Comparison of ENCODE assay signal across 1 cellular context in genomic region chr9:134067904-134068741, GRCh38.
TF ChIP-seq lines count a peak whose summit lies in the region.

BRD3 (minus strand) TSS chr9:134068026; CDS start chr9:134053477, 14,549 bp downstream.

TF ChIP-seq in HepG2, 621 proteins besides CTCF, POLR2A, EP300 and RAD21 (continued from another document and continues in another):
- TF ChIP-seq, protein P1, sequence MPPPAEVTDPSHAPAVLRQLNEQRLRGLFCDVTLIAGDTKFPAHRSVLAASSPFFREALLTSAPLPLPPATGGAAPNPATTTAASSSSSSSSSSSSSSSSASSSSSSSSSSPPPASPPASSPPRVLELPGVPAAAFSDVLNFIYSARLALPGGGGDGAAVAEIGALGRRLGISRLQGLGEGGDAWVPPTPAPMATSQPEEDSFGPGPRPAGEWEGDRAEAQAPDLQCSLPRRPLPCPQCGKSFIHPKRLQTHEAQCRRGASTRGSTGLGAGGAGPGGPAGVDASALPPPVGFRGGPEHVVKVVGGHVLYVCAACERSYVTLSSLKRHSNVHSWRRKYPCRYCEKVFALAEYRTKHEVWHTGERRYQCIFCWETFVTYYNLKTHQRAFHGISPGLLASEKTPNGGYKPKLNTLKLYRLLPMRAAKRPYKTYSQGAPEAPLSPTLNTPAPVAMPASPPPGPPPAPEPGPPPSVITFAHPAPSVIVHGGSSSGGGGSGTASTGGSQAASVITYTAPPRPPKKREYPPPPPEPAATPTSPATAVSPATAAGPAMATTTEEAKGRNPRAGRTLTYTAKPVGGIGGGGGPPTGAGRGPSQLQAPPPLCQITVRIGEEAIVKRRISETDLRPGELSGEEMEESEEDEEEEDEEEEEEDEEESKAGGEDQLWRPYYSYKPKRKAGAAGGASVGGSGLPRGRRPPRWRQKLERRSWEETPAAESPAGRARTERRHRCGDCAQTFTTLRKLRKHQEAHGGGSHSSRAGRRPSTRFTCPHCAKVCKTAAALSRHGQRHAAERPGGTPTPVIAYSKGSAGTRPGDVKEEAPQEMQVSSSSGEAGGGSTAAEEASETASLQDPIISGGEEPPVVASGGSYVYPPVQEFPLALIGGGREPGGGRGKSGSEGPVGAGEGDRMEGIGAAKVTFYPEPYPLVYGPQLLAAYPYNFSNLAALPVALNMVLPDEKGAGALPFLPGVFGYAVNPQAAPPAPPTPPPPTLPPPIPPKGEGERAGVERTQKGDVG (CRISPR knock-in tag; IDR thresholded peaks at IDR 0.05; ENCODE audit: borderline replicate concordance), result no peak
- no peak for TF ChIP-seq NFKBIZ (CRISPR knock-in tag; IDR thresholded peaks at IDR 0.05)
- 0 out of 2 replicates have a peak, but pooled peaks have one; percentile 39 for TF ChIP-seq ZBTB42 (CRISPR knock-in tag; IDR thresholded peaks at IDR 0.05)
- TF ChIP-seq MAFG (CRISPR knock-in tag; IDR thresholded peaks at IDR 0.05), result no peak
- TF ChIP-seq THAP9 (CRISPR knock-in tag; IDR thresholded peaks at IDR 0.05; ENCODE audit: borderline replicate concordance), result no peak
- TF ChIP-seq MYC (CRISPR knock-in tag; IDR thresholded peaks at IDR 0.05; ENCODE audit: borderline replicate concordance), result peak; percentile 27; the same call in 1 of the 2 replicates
- TF ChIP-seq KMT2B (CRISPR knock-in tag; IDR thresholded peaks at IDR 0.05), result 0 out of 2 replicates have a peak, but pooled peaks have one; percentile 10
- TF ChIP-seq THYN1 (CRISPR knock-in tag; IDR thresholded peaks at IDR 0.05; ENCODE audit: borderline replicate concordance, low read depth), result no peak
- no peak for TF ChIP-seq ZNF816 (CRISPR knock-in tag; IDR thresholded peaks at IDR 0.05; ENCODE audit: borderline replicate concordance)
- TF ChIP-seq KDM6A (CRISPR knock-in tag; IDR thresholded peaks at IDR 0.05; ENCODE audit: low read depth), result no peak
- TF ChIP-seq ZNF253 (CRISPR knock-in tag; IDR thresholded peaks at IDR 0.05; ENCODE audit: borderline replicate concordance), result no peak
- TF ChIP-seq MIXL1 (CRISPR knock-in tag; IDR thresholded peaks at IDR 0.05), result no peak
- TF ChIP-seq ZSCAN30 (CRISPR knock-in tag; IDR thresholded peaks at IDR 0.05), result no peak
- TF ChIP-seq ZNF274 (CRISPR knock-in tag; IDR thresholded peaks at IDR 0.05), result 0 out of 2 replicates have a peak, but pooled peaks have one; percentile 42
- no peak for TF ChIP-seq REL (CRISPR knock-in tag; conservative IDR thresholded peaks at IDR 0.05)
- no peak for TF ChIP-seq PRDM4 (CRISPR knock-in tag; IDR thresholded peaks at IDR 0.05; ENCODE audit: borderline replicate concordance)
- 0 out of 2 replicates have a peak, but pooled peaks have one; percentile 67 for TF ChIP-seq HES4 (CRISPR knock-in tag; IDR thresholded peaks at IDR 0.05; ENCODE audit: borderline replicate concordance)
- no peak for TF ChIP-seq ZNF367 (CRISPR knock-in tag; IDR thresholded peaks at IDR 0.05; ENCODE audit: borderline replicate concordance)
- TF ChIP-seq, protein P2, sequence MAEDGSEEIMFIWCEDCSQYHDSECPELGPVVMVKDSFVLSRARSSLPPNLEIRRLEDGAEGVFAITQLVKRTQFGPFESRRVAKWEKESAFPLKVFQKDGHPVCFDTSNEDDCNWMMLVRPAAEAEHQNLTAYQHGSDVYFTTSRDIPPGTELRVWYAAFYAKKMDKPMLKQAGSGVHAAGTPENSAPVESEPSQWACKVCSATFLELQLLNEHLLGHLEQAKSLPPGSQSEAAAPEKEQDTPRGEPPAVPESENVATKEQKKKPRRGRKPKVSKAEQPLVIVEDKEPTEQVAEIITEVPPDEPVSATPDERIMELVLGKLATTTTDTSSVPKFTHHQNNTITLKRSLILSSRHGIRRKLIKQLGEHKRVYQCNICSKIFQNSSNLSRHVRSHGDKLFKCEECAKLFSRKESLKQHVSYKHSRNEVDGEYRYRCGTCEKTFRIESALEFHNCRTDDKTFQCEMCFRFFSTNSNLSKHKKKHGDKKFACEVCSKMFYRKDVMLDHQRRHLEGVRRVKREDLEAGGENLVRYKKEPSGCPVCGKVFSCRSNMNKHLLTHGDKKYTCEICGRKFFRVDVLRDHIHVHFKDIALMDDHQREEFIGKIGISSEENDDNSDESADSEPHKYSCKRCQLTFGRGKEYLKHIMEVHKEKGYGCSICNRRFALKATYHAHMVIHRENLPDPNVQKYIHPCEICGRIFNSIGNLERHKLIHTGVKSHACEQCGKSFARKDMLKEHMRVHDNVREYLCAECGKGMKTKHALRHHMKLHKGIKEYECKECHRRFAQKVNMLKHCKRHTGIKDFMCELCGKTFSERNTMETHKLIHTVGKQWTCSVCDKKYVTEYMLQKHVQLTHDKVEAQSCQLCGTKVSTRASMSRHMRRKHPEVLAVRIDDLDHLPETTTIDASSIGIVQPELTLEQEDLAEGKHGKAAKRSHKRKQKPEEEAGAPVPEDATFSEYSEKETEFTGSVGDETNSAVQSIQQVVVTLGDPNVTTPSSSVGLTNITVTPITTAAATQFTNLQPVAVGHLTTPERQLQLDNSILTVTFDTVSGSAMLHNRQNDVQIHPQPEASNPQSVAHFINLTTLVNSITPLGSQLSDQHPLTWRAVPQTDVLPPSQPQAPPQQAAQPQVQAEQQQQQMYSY (CRISPR knock-in tag; IDR thresholded peaks at IDR 0.05), result no peak
- TF ChIP-seq ZFP41 (CRISPR knock-in tag; IDR thresholded peaks at IDR 0.05; ENCODE audit: borderline replicate concordance), result no peak
- TF ChIP-seq MYNN (CRISPR knock-in tag; IDR thresholded peaks at IDR 0.05; ENCODE audit: low read depth), result no peak
- no peak for TF ChIP-seq SIN3B (IDR thresholded peaks at IDR 0.05; ENCODE audit: low read length)
- TF ChIP-seq ZBTB7A (CRISPR knock-in tag; IDR thresholded peaks at IDR 0.05), result no peak
- no peak for TF ChIP-seq RELA (CRISPR knock-in tag; IDR thresholded peaks at IDR 0.05)
- no peak for TF ChIP-seq DNMT1 (CRISPR knock-in tag; IDR thresholded peaks at IDR 0.05)
- no peak for TF ChIP-seq HHEX (CRISPR knock-in tag; IDR thresholded peaks at IDR 0.05)
- TF ChIP-seq HOXD1 (CRISPR knock-in tag; IDR thresholded peaks at IDR 0.05), result no peak
- peak; percentile 73 for TF ChIP-seq POLR2G (IDR thresholded peaks at IDR 0.05; ENCODE audit: low read depth, low read length)
- TF ChIP-seq ZFP36 (IDR thresholded peaks at IDR 0.05; ENCODE audit: borderline replicate concordance, low read depth, low read length, partially characterized antibody), result no peak
- TF ChIP-seq, protein P3, sequence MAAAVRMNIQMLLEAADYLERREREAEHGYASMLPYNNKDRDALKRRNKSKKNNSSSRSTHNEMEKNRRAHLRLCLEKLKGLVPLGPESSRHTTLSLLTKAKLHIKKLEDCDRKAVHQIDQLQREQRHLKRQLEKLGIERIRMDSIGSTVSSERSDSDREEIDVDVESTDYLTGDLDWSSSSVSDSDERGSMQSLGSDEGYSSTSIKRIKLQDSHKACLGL (CRISPR knock-in tag; IDR thresholded peaks at IDR 0.05), result no peak
- no peak for TF ChIP-seq ZNF549 (CRISPR knock-in tag; IDR thresholded peaks at IDR 0.05)
- TF ChIP-seq ETV6 (CRISPR knock-in tag; conservative IDR thresholded peaks at IDR 0.05), result no peak
- no peak for TF ChIP-seq ZNF432 (CRISPR knock-in tag; IDR thresholded peaks at IDR 0.05; ENCODE audit: borderline replicate concordance)
- no peak for TF ChIP-seq NFYB (CRISPR knock-in tag; IDR thresholded peaks at IDR 0.05)
- TF ChIP-seq MEF2D (CRISPR knock-in tag; IDR thresholded peaks at IDR 0.05), result no peak
- TF ChIP-seq, protein P4, sequence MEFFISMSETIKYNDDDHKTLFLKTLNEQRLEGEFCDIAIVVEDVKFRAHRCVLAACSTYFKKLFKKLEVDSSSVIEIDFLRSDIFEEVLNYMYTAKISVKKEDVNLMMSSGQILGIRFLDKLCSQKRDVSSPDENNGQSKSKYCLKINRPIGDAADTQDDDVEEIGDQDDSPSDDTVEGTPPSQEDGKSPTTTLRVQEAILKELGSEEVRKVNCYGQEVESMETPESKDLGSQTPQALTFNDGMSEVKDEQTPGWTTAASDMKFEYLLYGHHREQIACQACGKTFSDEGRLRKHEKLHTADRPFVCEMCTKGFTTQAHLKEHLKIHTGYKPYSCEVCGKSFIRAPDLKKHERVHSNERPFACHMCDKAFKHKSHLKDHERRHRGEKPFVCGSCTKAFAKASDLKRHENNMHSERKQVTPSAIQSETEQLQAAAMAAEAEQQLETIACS (CRISPR knock-in tag; IDR thresholded peaks at IDR 0.05), result peak; percentile 87
- no peak for TF ChIP-seq SMAD3 (CRISPR knock-in tag; IDR thresholded peaks at IDR 0.05)
- TF ChIP-seq KDM3A (CRISPR knock-in tag; IDR thresholded peaks at IDR 0.05; ENCODE audit: low read depth), result no peak
- no peak for TF ChIP-seq ZNF724P (CRISPR knock-in tag; IDR thresholded peaks at IDR 0.05; ENCODE audit: borderline replicate concordance)
- TF ChIP-seq CENPT (CRISPR knock-in tag; IDR thresholded peaks at IDR 0.05; ENCODE audit: low read depth), result no peak
- no peak for TF ChIP-seq ZNF496 (CRISPR knock-in tag; IDR thresholded peaks at IDR 0.05; ENCODE audit: insufficient replicate concordance)
- TF ChIP-seq KDM5B (CRISPR knock-in tag; IDR thresholded peaks at IDR 0.05; ENCODE audit: borderline replicate concordance), result peak; percentile 50; the same call in 1 of the 2 replicates
- TF ChIP-seq REST (IDR thresholded peaks at IDR 0.05; ENCODE audit: borderline replicate concordance in 1 of 2, low read depth in 1 of 2, low read length in 2 of 2), result no peak
- TF ChIP-seq USF2 (IDR thresholded peaks at IDR 0.05; ENCODE audit: low read depth, low read length), result no peak
- no peak for TF ChIP-seq USF2 (CRISPR knock-in tag; IDR thresholded peaks at IDR 0.05; ENCODE audit: borderline replicate concordance)
- no peak for TF ChIP-seq SOX6 (IDR thresholded peaks at IDR 0.05)
- TF ChIP-seq SOX6 (CRISPR knock-in tag; IDR thresholded peaks at IDR 0.05), result no peak
